In genomic region chr13:109135018-109135417, GRCh38 we compare ENCODE assay signal across 17 cellular contexts.
A peak's percentile ranks its signal among the peaks of the same experiment; 100 is the strongest.
DNase-seq lines count a peak whose midpoint lies in the region; TF ChIP-seq lines count a peak whose summit lies in the region.
"Had no signal": no experiment of that assay in that cellular context is flagged by ENCODE, and none has a peak within 500 bp of the region (broad histone marks: within the 10 kb centered on the region; RNA-seq: fewer than 3 reads in every experiment).

No MANE protein-coding gene starts in this region.

- TF ChIP-seq CTCF in breast epithelium (IDR thresholded peaks at IDR 0.05) (no peak), LNCAP (IDR thresholded peaks at IDR 0.05) (peak; percentile 14; the same call in 1 of the 2 replicates), choroid plexus epithelial cell (conservative IDR thresholded peaks at IDR 0.05; ENCODE audit: low read depth, low read length) (peak; percentile 38), osteocyte (IDR thresholded peaks at IDR 0.05) (peak; percentile 23)

- H3K27me3 Mint-ChIP-seq in osteocyte (ENCODE audit: unreplicated experiment) = no peaks in the 10 kb centered on the region

- H3K4me1 ChIP-seq in breast epithelium = no peaks in the 10 kb centered on the region
- H3K4me1 ChIP-seq: vagina had no signal

- H3K9me3 ChIP-seq in breast epithelium = no peaks in the 10 kb centered on the region
- H3K9me3 ChIP-seq: left ventricle myocardium inferior, vagina had no signal

- intact Hi-C loops in breast epithelium (cut with DNase I; ENCODE audit: low total_unique reads) = no loop called here

- H3K4me3 Mint-ChIP-seq in osteocyte (ENCODE audit: unreplicated experiment) = no peak overlapping the region
- H3K4me3 Mint-ChIP-seq: activated naive CD8-positive, alpha-beta T cell; activated T-cell treated with anti-CD3 and anti-CD28 coated beads, Interleukin-2, amount 50 U/mL, for 4 hours had no signal

- H3K27me3 ChIP-seq in breast epithelium = peaks cover 0 to 2% of the 10 kb centered on the region in 2 donors
- H3K27me3 ChIP-seq: vagina had no signal

- TF ChIP-seq POLR2A in breast epithelium (IDR thresholded peaks at IDR 0.05) = no peak

- in situ Hi-C loops in T47D (cut with HindIII; ENCODE audit: low pct_unique_long_range_greater_than_20kb, low sequenced_read_pairs) = no loop called here

- H3K36me3 Mint-ChIP-seq in osteocyte (ENCODE audit: unreplicated experiment) = no peaks in the 10 kb centered on the region
- H3K36me3 Mint-ChIP-seq: activated naive CD8-positive, alpha-beta T cell had no signal

- H3K27ac ChIP-seq in breast epithelium = no peak overlapping the region
- H3K27ac ChIP-seq: left ventricle myocardium inferior, vagina had no signal

- H3K27ac Mint-ChIP-seq in osteocyte (ENCODE audit: unreplicated experiment) = no peak overlapping the region
- H3K27ac Mint-ChIP-seq: activated naive CD8-positive, alpha-beta T cell had no signal

- no peaks in the 10 kb centered on the region for H3K36me3 ChIP-seq in breast epithelium
- H3K36me3 ChIP-seq: left ventricle myocardium inferior, vagina had no signal

- no peaks in the 10 kb centered on the region for H3K9me3 Mint-ChIP-seq in osteocyte (ENCODE audit: unreplicated experiment)
- H3K9me3 Mint-ChIP-seq: activated T-cell treated with anti-CD3 and anti-CD28 coated beads, Interleukin-2, amount 50 U/mL, for 4 hours had no signal

- H3K4me3 ChIP-seq in breast epithelium (no peak overlapping the region), choroid plexus epithelial cell (ENCODE audit: low read depth, low read length) (no peak overlapping the region)
- H3K4me3 ChIP-seq: left ventricle myocardium inferior, vagina had no signal

- peak; percentile 50 to 68 for DNase-seq in T47D (ENCODE audit: low read depth in 1 of 2, low spot score in 1 of 2)
- DNase-seq in breast epithelium (ENCODE audit: low spot score in 2 of 2) = no peak
- DNase-seq in choroid plexus epithelial cell (ENCODE audit: low read depth) = peak; percentile 32
- no peak for DNase-seq in osteocyte (ENCODE audit: extremely low spot score, unreplicated experiment)
- DNase-seq in NCI-H226 = no peak
- no peak for DNase-seq in hepatic stellate cell (ENCODE audit: low spot score)
- DNase-seq in T-helper 9 cell = no peak
- DNase-seq: activated CD4-positive, alpha-beta T cell treated with anti-CD3 and anti-CD28 coated beads, Interleukin-2, amount 50 U/mL, for 4 hours; activated T-cell treated with anti-CD3 and anti-CD28 coated beads, Interleukin-2, amount 50 U/mL, for 4 hours; effector CD8-positive, alpha-beta T cell; foreskin fibroblast; KG1; left ventricle myocardium inferior; NCI-H187 had no signal

- peaks cover 24% of the 10 kb centered on the region for H3K4me1 Mint-ChIP-seq in osteocyte (ENCODE audit: unreplicated experiment)

Comparison
In these comparisons a context has a peak if more than half of its experiments do, and no peak if none do; other contexts are left out.
1. DNase-seq: peak in T47D (2 of 2) and choroid plexus epithelial cell (single experiment); none in breast epithelium (0 of 2), osteocyte (single experiment), NCI-H226 (single experiment), hepatic stellate cell (single experiment) and T-helper 9 cell (single experiment).
2. CTCF ChIP-seq: peak in LNCAP (single experiment), choroid plexus epithelial cell (single experiment) and osteocyte (single experiment); none in breast epithelium (0 of 3).